In genomic region chr1:7561331-7561921, GRCh38 we compare ENCODE assay signal across 8 cellular contexts.
A peak's percentile ranks its signal among the peaks of the same experiment; 100 is the strongest.
DNase-seq lines count a peak whose midpoint lies in the region; ATAC-seq and TF ChIP-seq lines count a peak whose summit lies in the region.
"Had no signal": no experiment of that assay in that cellular context is flagged by ENCODE, and none has a peak within 500 bp of the region (broad histone marks: within the 10 kb centered on the region; RNA-seq: fewer than 3 reads in every experiment).

No MANE protein-coding gene starts in this region.

- H3K9me3 ChIP-seq in CD4-positive, alpha-beta T cell (ENCODE audit: control insufficient read depth, low read length): no peaks in the 10 kb centered on the region

- H3K27ac Mint-ChIP-seq in chondrocyte (ENCODE audit: unreplicated experiment): no peak overlapping the region
- H3K27ac Mint-ChIP-seq in nephron progenitor cell: no peak overlapping the region
- H3K27ac Mint-ChIP-seq in CD4-positive, alpha-beta T cell: no peak overlapping the region

- ATAC-seq in CD4-positive, alpha-beta T cell (ENCODE audit: poor library complexity): no peak
- ATAC-seq in HG03342 (IDR thresholded peaks at IDR 0.05; ENCODE audit: unreplicated experiment) (no peak), GM19351 (IDR thresholded peaks at IDR 0.05; ENCODE audit: unreplicated experiment) (no peak)

- H3K36me3 Mint-ChIP-seq in chondrocyte (ENCODE audit: low read depth): no peaks in the 10 kb centered on the region
- H3K36me3 Mint-ChIP-seq in nephron progenitor cell (ENCODE audit: low read depth): no peaks in the 10 kb centered on the region
- no peaks in the 10 kb centered on the region for H3K36me3 Mint-ChIP-seq in CD4-positive, alpha-beta T cell (ENCODE audit: low read depth)

- POLR2A ChIA-PET in GM10248 (lab: Yijun Ruan, JAX): interaction anchor here (0.5 kb wide), 1 partner anchor 12 kb away, joined by 4 read pairs; no protein-coding TSS in a partner anchor
- POLR2A ChIA-PET in CD4-positive, alpha-beta T cell (lab: Charles Lee): no interaction called here

- no peak overlapping the region for H3K27ac ChIP-seq in CD4-positive, alpha-beta T cell (ENCODE audit: low read depth, low read length)

- TF ChIP-seq CTCF in GM10248 (IDR thresholded peaks at IDR 0.05; ENCODE audit: control extremely low read depth, extremely low read depth, low read depth, missing control alignments) (peak; percentile 4), chondrocyte (IDR thresholded peaks at IDR 0.05) (peak; percentile 64), nephron progenitor cell (IDR thresholded peaks at IDR 0.05) (peak; percentile 53)
- no peak for TF ChIP-seq CTCF in CD4-positive, alpha-beta T cell (IDR thresholded peaks at IDR 0.05)

- H3K27me3 Mint-ChIP-seq in chondrocyte (ENCODE audit: low read depth) (no peaks in the 10 kb centered on the region), nephron progenitor cell (ENCODE audit: low read depth, poor library complexity) (peaks cover 14% of the 10 kb centered on the region)
- no peaks in the 10 kb centered on the region for H3K27me3 Mint-ChIP-seq in CD4-positive, alpha-beta T cell

- H3K27me3 ChIP-seq in CD4-positive, alpha-beta T cell (ENCODE audit: control insufficient read depth, insufficient read depth, low read length): no peaks in the 10 kb centered on the region

- CTCF ChIA-PET in GM10248 (lab: Yijun Ruan, JAX): no interaction called here
- CTCF ChIA-PET in CD4-positive, alpha-beta T cell (lab: Charles Lee): no interaction called here

- peak; percentile 48 for DNase-seq in GM10248 (ENCODE audit: extremely low spot score)
- DNase-seq in HT1080 (ENCODE audit: low read depth): peak; percentile 18
- DNase-seq in chondrocyte (ENCODE audit: low spot score): peak; percentile 75
- DNase-seq in nephron progenitor cell: peak; percentile 61
- no peak for DNase-seq in CD4-positive, alpha-beta T cell
- DNase-seq: NCI-H187 treated with DMSO at 0.1 percent for 48 hours had no signal

- H3K9me3 Mint-ChIP-seq in chondrocyte (ENCODE audit: low read depth): no peaks in the 10 kb centered on the region
- no peaks in the 10 kb centered on the region for H3K9me3 Mint-ChIP-seq in nephron progenitor cell
- no peaks in the 10 kb centered on the region for H3K9me3 Mint-ChIP-seq in CD4-positive, alpha-beta T cell

- peaks cover 5% of the 10 kb centered on the region for H3K4me1 Mint-ChIP-seq in chondrocyte (ENCODE audit: low read depth)
- H3K4me1 Mint-ChIP-seq in nephron progenitor cell: peaks cover 33% of the 10 kb centered on the region
- no peaks in the 10 kb centered on the region for H3K4me1 Mint-ChIP-seq in CD4-positive, alpha-beta T cell (ENCODE audit: low read depth)

- H3K4me3 Mint-ChIP-seq in chondrocyte (ENCODE audit: unreplicated experiment) (no peak overlapping the region), nephron progenitor cell (no peak overlapping the region)
- no peak overlapping the region for H3K4me3 Mint-ChIP-seq in CD4-positive, alpha-beta T cell

- intact Hi-C loops in CD4-positive, alpha-beta T cell (cut with DNase I, micrococcal nuclease): no loop called here

Comparison
In these comparisons a context has a peak if more than half of its experiments do, and no peak if none do; other contexts are left out.
1. DNase-seq: peak in GM10248 (single experiment), HT1080 (single experiment), chondrocyte (single experiment) and nephron progenitor cell (single experiment); none in CD4-positive, alpha-beta T cell (0 of 10).